ENCODE assay signal across 38 cellular contexts in genomic region chr13:38718374-38718773, GRCh38. TPM values are rescaled to one million over a fixed set of nuclear protein-coding genes. Genes with fewer than 3 reads are reported as not detected.
"Had no signal": no experiment of that assay in that cellular context is flagged by ENCODE, and none has a peak within 500 bp of the region (broad histone marks: within the 10 kb centered on the region; RNA-seq: fewer than 3 reads in every experiment).

No MANE protein-coding gene starts in this region.

- H3K4me3 ChIP-seq: MG63 had no signal

- DNase-seq: Karpas-422, Kasumi-1, KBM-7, KG1, MG63, MM.1S, MV-4-11, NCI-H1048, NCI-H1092, NCI-H1092 treated with DMSO at 0.1 percent for 48 hours, NCI-H1105, NCI-H1105 treated with DMSO at 0.1 percent for 48 hours, NCI-H1436, NCI-H1436 treated with DMSO at 0.1 percent for 48 hours, NCI-H1694, NCI-H1694 treated with DMSO at 0.1 percent for 48 hours, NCI-H187, NCI-H187 treated with DMSO at 0.1 percent for 48 hours, NCI-H1930, NCI-H2029, NCI-H2029 treated with DMSO at 0.1 percent for 48 hours, NCI-H2081, NCI-H2081 treated with DMSO at 0.1 percent for 48 hours, NCI-H2107, NCI-H2171, NCI-H2171 treated with DMSO at 0.1 percent for 48 hours, NCI-H2227 treated with DMSO at 0.1 percent for 48 hours, NCI-H226, NCI-H345, NCI-H446, NCI-H446 treated with DMSO at 0.1 percent for 48 hours, NCI-H510A, NCI-H510A treated with DMSO at 0.1 percent for 48 hours, NCI-H524, NCI-H524 treated with DMSO at 0.1 percent for 48 hours had no signal

- H3K36me3 ChIP-seq: MG63 had no signal

- H3K9me3 ChIP-seq: MG63 had no signal

- H3K27ac ChIP-seq: KMS-11 had no signal

RNA-seq across cellular contexts. Expression of gene FREM2, which starts 31.5 kb away (rescaled TPM):
- total RNA-seq: LHCN-M2, MCF 10A had no signal
